In the genomic region with DNA sequence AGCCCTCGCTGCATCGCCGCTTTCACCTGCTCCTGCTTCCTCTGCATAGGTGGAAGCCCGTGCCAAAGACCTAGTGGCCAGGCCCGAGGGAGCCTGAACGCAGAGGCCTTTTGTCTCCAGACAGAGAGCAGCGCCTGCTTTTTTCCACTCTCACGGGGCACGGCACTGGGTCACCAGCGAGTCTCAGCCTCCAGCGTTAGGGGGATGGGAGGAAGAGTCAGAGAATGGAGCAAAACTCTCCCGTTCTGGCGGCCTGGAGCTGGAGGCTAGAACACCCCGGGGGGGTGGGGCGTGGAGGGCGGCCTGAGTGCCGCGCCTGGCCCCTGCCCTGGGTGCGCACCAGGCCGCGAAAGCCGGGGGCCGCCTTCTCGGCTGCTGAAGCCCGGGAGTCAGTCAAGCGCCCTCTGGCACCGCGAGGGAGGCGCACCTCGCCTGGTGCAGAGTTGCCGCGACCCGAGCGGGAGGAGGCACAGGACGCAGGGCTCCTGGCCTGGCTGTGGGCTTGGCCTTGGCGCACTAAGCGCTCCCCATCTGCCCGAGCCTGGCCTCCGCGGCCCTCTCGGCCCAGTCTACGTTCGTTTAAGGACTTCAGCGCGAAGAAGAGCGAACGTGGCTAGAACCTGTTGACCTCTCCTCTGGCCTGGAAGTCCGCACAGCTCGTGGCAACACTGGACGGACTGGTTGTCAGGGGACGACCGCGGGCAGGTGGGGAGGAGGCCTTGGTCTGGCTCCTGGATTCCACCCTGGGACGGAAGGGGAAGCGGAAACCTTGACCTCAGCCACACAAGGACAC, we compare ENCODE assay signal across 12 cellular contexts. TPM values are rescaled to one million over a fixed set of nuclear protein-coding genes. Genes with fewer than 3 reads are reported as not detected.
DNase-seq lines count a peak whose midpoint lies in the region; ATAC-seq and TF ChIP-seq lines count a peak whose summit lies in the region.
"Had no signal": no experiment of that assay in that cellular context is flagged by ENCODE, and none has a peak within 500 bp of the region (broad histone marks: within the 10 kb centered on the region; RNA-seq: fewer than 3 reads in every experiment).

No MANE protein-coding gene starts in this region.

- H3K4me1 Mint-ChIP-seq in endodermal cell = peaks cover 23% of the 10 kb centered on the region
- peaks cover 9% of the 10 kb centered on the region for H3K4me1 Mint-ChIP-seq in stimulated activated memory B cell treated with anti-CD40 and anti-IgM and Interleukin-4, amounts not matched to agents 10 μg/mL and 1 μg/mL and 100 μg/mL, for 72 hours

- no peaks in the 10 kb centered on the region for H3K36me3 ChIP-seq in endodermal cell (ENCODE audit: control insufficient read depth, insufficient read depth, low read length)
- no peaks in the 10 kb centered on the region for H3K36me3 ChIP-seq in right lobe of liver
- H3K36me3 ChIP-seq in testis (ENCODE audit: low read depth, missing control alignments) = no peaks in the 10 kb centered on the region

- H3K27me3 ChIP-seq in endodermal cell (ENCODE audit: control insufficient read depth, insufficient read depth, low read length, poor library complexity, severe bottlenecking) = peaks cover 100% of the 10 kb centered on the region
- no peaks in the 10 kb centered on the region for H3K27me3 ChIP-seq in right lobe of liver
- H3K27me3 ChIP-seq in testis = no peaks in the 10 kb centered on the region
- H3K27me3 ChIP-seq: MG63 had no signal

- ATAC-seq in HG03432 (IDR thresholded peaks at IDR 0.05; ENCODE audit: unreplicated experiment) = peak; percentile 33
- ATAC-seq in right lobe of liver = peak; percentile 42 to 71 (median 67)
- no peak for ATAC-seq in stimulated activated memory B cell treated with anti-CD40 and anti-IgM and Interleukin-4, amounts not matched to agents 10 μg/mL and 1 μg/mL and 100 μg/mL, for 72 hours
- ATAC-seq in GM18511 (IDR thresholded peaks at IDR 0.05; ENCODE audit: unreplicated experiment) = no peak
- ATAC-seq: naive thymus-derived CD4-positive, alpha-beta T cell had no signal

- H3K36me3 Mint-ChIP-seq in endodermal cell (ENCODE audit: low read depth) = no peaks in the 10 kb centered on the region
- no peaks in the 10 kb centered on the region for H3K36me3 Mint-ChIP-seq in stimulated activated memory B cell treated with anti-CD40 and anti-IgM and Interleukin-4, amounts not matched to agents 10 μg/mL and 1 μg/mL and 100 μg/mL, for 72 hours

- DNase-seq in endodermal cell = peak; percentile 81
- peak; percentile 69 to 81 (median 80) for DNase-seq in right lobe of liver
- DNase-seq in testis = peak; percentile 52
- no peak for DNase-seq in COLO668 (lab: John Stamatoyannopoulos, UW; ENCODE audit: unreplicated experiment)
- DNase-seq in NCI-H187 (lab: John Stamatoyannopoulos, UW) = no peak
- DNase-seq: DMS153; MG63; naive thymus-derived CD4-positive, alpha-beta T cell had no signal

- H3K9ac ChIP-seq in endodermal cell (ENCODE audit: extremely low read depth, low read length, poor library complexity, severe bottlenecking) = no peak overlapping the region

- TF ChIP-seq CTCF in endodermal cell (conservative IDR thresholded peaks at IDR 0.05) = peak; percentile 48
- peak in 2 of 4 donors; percentile 7 to 17 for TF ChIP-seq CTCF in right lobe of liver (IDR thresholded peaks at IDR 0.05)
- TF ChIP-seq CTCF in testis (IDR thresholded peaks at IDR 0.05) = no peak

- no peak overlapping the region for H3K27ac Mint-ChIP-seq in endodermal cell
- H3K27ac Mint-ChIP-seq in stimulated activated memory B cell treated with anti-CD40 and anti-IgM and Interleukin-4, amounts not matched to agents 10 μg/mL and 1 μg/mL and 100 μg/mL, for 72 hours = no peak overlapping the region
- H3K27ac Mint-ChIP-seq: naive thymus-derived CD4-positive, alpha-beta T cell had no signal

- no peaks in the 10 kb centered on the region for H3K9me3 Mint-ChIP-seq in endodermal cell
- no peaks in the 10 kb centered on the region for H3K9me3 Mint-ChIP-seq in stimulated activated memory B cell treated with anti-CD40 and anti-IgM and Interleukin-4, amounts not matched to agents 10 μg/mL and 1 μg/mL and 100 μg/mL, for 72 hours

- WGBS in endodermal cell (ENCODE audit: insufficient coverage in 1 of 2, insufficient read length in 1 of 2), 2 experiments = 6 to 13% methylated on average over 16 to 55 of the region's 55 CpGs
- WGBS in right lobe of liver (ENCODE audit: insufficient coverage, low coverage, low lambda C conversion rate, missing lambda C conversion rate) = 3% methylated on average over 7 of the region's 55 CpGs
- 2 to 6% methylated on average over 45 of the region's 55 CpGs for WGBS in testis, 2 donors

- intact Hi-C loops in right lobe of liver (cut with DNase I) (loop anchor here in 1 of 2 donors (10.0 kb wide), 1 partner anchor 543 kb away; no protein-coding TSS in a partner anchor), testis (cut with DNase I; ENCODE audit: low total_unique reads) (no loop called here)

- H3K4me3 ChIP-seq in endodermal cell (ENCODE audit: low read length) = peak overlapping the region; percentile 69
- H3K4me3 ChIP-seq in right lobe of liver = peak overlapping the region; percentile 12 to 48 (median 33)
- H3K4me3 ChIP-seq in testis = peak overlapping the region; percentile 5 to 29
- H3K4me3 ChIP-seq: MG63 had no signal

- H3K27ac ChIP-seq in endodermal cell (ENCODE audit: low read depth, low read length) (no peak overlapping the region), right lobe of liver (peak overlapping the region; percentile 51 to 73 (median 69)), testis (peak overlapping the region; percentile 88 to 97)

- H3K9me3 ChIP-seq in endodermal cell (ENCODE audit: control insufficient read depth, low read length) (no peaks in the 10 kb centered on the region), right lobe of liver (no peaks in the 10 kb centered on the region), testis (no peaks in the 10 kb centered on the region)
- H3K9me3 ChIP-seq: MG63 had no signal

- H3K4me1 ChIP-seq in endodermal cell (ENCODE audit: control insufficient read depth, insufficient read depth, low read length) (no peaks in the 10 kb centered on the region), right lobe of liver (peaks cover 0 to 15% (median 4%) of the 10 kb centered on the region in 4 donors), testis (peaks cover 37% of the 10 kb centered on the region)

- H3K4me3 Mint-ChIP-seq in endodermal cell = peak overlapping the region; percentile 25
- no peak overlapping the region for H3K4me3 Mint-ChIP-seq in stimulated activated memory B cell treated with anti-CD40 and anti-IgM and Interleukin-4, amounts not matched to agents 10 μg/mL and 1 μg/mL and 100 μg/mL, for 72 hours

- TF ChIP-seq POLR2A in right lobe of liver (IDR thresholded peaks at IDR 0.05) (peak; percentile 40), testis (IDR thresholded peaks at IDR 0.05) (no peak)

- peaks cover 71% of the 10 kb centered on the region for H3K27me3 Mint-ChIP-seq in endodermal cell (ENCODE audit: insufficient read depth)
- peaks cover 62% of the 10 kb centered on the region for H3K27me3 Mint-ChIP-seq in stimulated activated memory B cell treated with anti-CD40 and anti-IgM and Interleukin-4, amounts not matched to agents 10 μg/mL and 1 μg/mL and 100 μg/mL, for 72 hours

RNA-seq across cellular contexts. Expression of gene NR2F2, which starts 21.5 kb away (rescaled TPM):
- total RNA-seq in endodermal cell (1 to 10 TPM in 1 of 2 donors, under 1 TPM in 1; 0.73 to 3.3 TPM), right lobe of liver (10 to 100 TPM; 11.6 to 30.0 (median 20.7) TPM), testis (10 to 100 TPM; 31.2 to 38.2 TPM)
- polyA plus RNA-seq in endodermal cell (2013, experiment 1 of 2) = 54.2 TPM
- 40.9 TPM for polyA plus RNA-seq in endodermal cell (2013, experiment 2 of 2)
- 42.9 TPM for polyA plus RNA-seq in testis (ENCODE audit: insufficient read depth, low read depth, low replicate concordance)
- total RNA-seq: naive thymus-derived CD4-positive, alpha-beta T cell; T-helper 2 cell treated with Interferon-gamma antibody and Interleukin-4, amounts not matched to agents 100 ng/mL and 5 ng/mL, for 36 hours had no signal
- polyA plus RNA-seq: naive thymus-derived CD4-positive, alpha-beta T cell had no signal

Comparison
In these comparisons a context has a peak if more than half of its experiments do, and no peak if none do; other contexts are left out.
1. ATAC-seq: peak in HG03432 (single experiment) and right lobe of liver (4 of 4); none in stimulated activated memory B cell treated with anti-CD40 and anti-IgM and Interleukin-4, amounts not matched to agents 10 μg/mL and 1 μg/mL and 100 μg/mL, for 72 hours (single experiment) and GM18511 (single experiment).
2. DNase-seq: peak in endodermal cell (single experiment), right lobe of liver (3 of 3) and testis (single experiment); none in COLO668 (single experiment) and NCI-H187 (0 of 2).
3. H3K4me3 ChIP-seq: peak in every context shown above with its lines; median percentile 69 in endodermal cell; 33 in right lobe of liver; 17 in testis.